Comparison of ENCODE assay signal across 8 cellular contexts in the genomic region with DNA sequence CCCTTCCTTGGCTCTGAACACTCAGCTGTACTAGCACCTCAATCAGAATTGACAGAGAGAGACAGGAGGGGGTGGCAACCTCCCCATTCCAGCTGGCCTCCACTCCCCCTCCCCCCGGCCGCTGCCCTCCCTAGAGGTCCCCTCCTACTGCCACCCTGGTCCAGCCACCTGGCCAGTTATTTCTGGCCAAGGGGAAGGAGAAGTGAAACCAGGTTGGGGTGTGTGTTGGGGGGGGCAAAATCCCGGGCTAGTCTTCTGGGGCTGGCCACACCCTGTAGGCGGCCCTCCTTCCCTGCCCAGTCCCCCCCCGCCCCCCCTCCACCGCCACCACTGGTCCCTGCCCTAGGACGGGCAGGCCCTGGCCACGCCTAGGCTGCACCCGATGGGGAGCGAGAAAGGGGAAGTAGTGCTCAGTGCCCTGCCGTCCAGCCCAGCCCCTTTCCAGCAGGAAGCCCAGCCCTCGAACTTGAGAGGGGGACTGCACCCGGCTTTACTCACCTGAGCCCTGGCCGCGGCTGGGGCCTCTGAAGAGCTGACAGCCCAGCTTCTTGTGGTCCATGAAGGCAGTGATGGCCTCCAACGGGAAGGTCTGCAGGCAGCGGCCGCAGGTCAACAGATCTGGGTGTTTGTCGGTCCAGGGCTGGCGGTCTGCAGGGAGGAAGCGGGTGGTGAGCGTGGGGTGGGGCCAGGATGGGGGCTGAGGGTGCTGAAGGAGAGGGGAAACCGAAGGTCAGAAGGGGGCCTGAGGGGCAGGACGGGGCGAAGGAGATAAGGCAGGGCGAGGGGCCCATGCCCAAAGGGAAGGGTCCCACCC. TPM values are rescaled to one million over a fixed set of nuclear protein-coding genes. Genes with fewer than 3 reads are reported as not detected.
DNase-seq lines count a peak whose midpoint lies in the region; ATAC-seq, FAIRE-seq and TF ChIP-seq lines count a peak whose summit lies in the region.

No MANE protein-coding gene starts in this region.

- H3K27ac ChIP-seq in heart left ventricle (peak overlapping the region in 8 of 12 donors; percentile 5 to 86 (median 38)), pancreas (peak overlapping the region; percentile 28 to 46 (median 32))

- H3K4me1 ChIP-seq in heart left ventricle (peaks cover 6 to 40% (median 23%) of the 10 kb centered on the region in 12 donors), pancreas (peaks cover 0 to 13% (median 9%) of the 10 kb centered on the region in 3 donors)

- H3K36me3 ChIP-seq in heart left ventricle (peaks cover 0 to 25% (median 11%) of the 10 kb centered on the region in 9 donors), pancreas (peaks cover 0 to 4% (median 0%) of the 10 kb centered on the region in 3 donors)

- no peak for FAIRE-seq in pancreas (lab: Jason Lieb, UNC)

- no peaks in the 10 kb centered on the region for H3K27me3 ChIP-seq in heart left ventricle
- no peaks in the 10 kb centered on the region for H3K27me3 ChIP-seq in pancreas

- ATAC-seq in GM19043 (IDR thresholded peaks at IDR 0.05; ENCODE audit: low read depth, unreplicated experiment) (peak; percentile 53), HG03108 (IDR thresholded peaks at IDR 0.05; ENCODE audit: unreplicated experiment) (peak; percentile 56), heart left ventricle (peak; percentile 8 to 72 (median 52)), pancreas (peak; percentile 18 to 66 (median 56))
- ATAC-seq in activated naive CD4-positive, alpha-beta T cell treated with anti-CD3 and anti-CD28 coated beads, Interleukin-2, amount 50 U/mL, for 72 hours: peak; percentile 29 to 72

- H3K4me3 ChIP-seq in heart left ventricle (peak overlapping the region; percentile 16 to 75 (median 48)), pancreas (peak overlapping the region; percentile 16 to 50 (median 26))

- peak overlapping the region; percentile 53 to 73 for H3K27ac Mint-ChIP-seq in activated naive CD4-positive, alpha-beta T cell treated with anti-CD3 and anti-CD28 coated beads, Interleukin-2, amount 50 U/mL, for 72 hours

- intact Hi-C loops in heart left ventricle (cut with DNase I): loop anchor here in 1 of 10 donors (5.0 kb wide), 2 partner anchors 38 to 102 kb away; a partner anchor contains a TSS
- intact Hi-C loops in pancreas (cut with DNase I): no loop called here

- TF ChIP-seq CTCF in heart left ventricle (IDR thresholded peaks at IDR 0.05) (no peak), pancreas (IDR thresholded peaks at IDR 0.05) (no peak)

- H3K36me3 Mint-ChIP-seq in activated naive CD4-positive, alpha-beta T cell treated with anti-CD3 and anti-CD28 coated beads, Interleukin-2, amount 50 U/mL, for 72 hours: peaks cover 5 to 14% of the 10 kb centered on the region in 2 donors

- TF ChIP-seq POLR2A in heart left ventricle (IDR thresholded peaks at IDR 0.05): no peak

- peak; percentile 83 for DNase-seq in CMK (ENCODE audit: low read depth)
- peak; percentile 41 for DNase-seq in NCI-H82 treated with DMSO at 0.1 percent for 48 hours (lab: John Stamatoyannopoulos, UW; ENCODE audit: unreplicated experiment)
- peak; percentile 30 to 74 for DNase-seq in activated naive CD4-positive, alpha-beta T cell treated with anti-CD3 and anti-CD28 coated beads, Interleukin-2, amount 50 U/mL, for 72 hours (ENCODE audit: low spot score in 2 of 2)
- peak; percentile 62 to 88 (median 77) for DNase-seq in heart left ventricle
- DNase-seq in pancreas: peak in 5 of 6 donors; percentile 42 to 84 (median 57)
- DNase-seq in effector CD8-positive, alpha-beta T cell (lab: John Stamatoyannopoulos, UW): no peak

- no peaks in the 10 kb centered on the region for H3K9me3 ChIP-seq in heart left ventricle
- H3K9me3 ChIP-seq in pancreas: no peaks in the 10 kb centered on the region

- 24 to 47% (median 34%) methylated on average over 15 to 26 of the region's 26 CpGs for whole genome bisulfite sequencing in heart left ventricle, 4 donors
- 31 to 33% methylated on average over 25 of the region's 26 CpGs for WGBS in pancreas, 2 donors

- H3K9me3 Mint-ChIP-seq in activated naive CD4-positive, alpha-beta T cell treated with anti-CD3 and anti-CD28 coated beads, Interleukin-2, amount 50 U/mL, for 72 hours: no peaks in the 10 kb centered on the region

RNA-seq across cellular contexts. Expression of a gene that starts 0.9 kb away (rescaled TPM):
- 1 to 10 TPM; 2.3 to 6.7 TPM for total RNA-seq in activated naive CD4-positive, alpha-beta T cell treated with anti-CD3 and anti-CD28 coated beads, Interleukin-2, amount 50 U/mL, for 72 hours
- total RNA-seq in heart left ventricle (1 to 10 TPM in 1 of 9 donors, under 1 TPM in 6, not detected in 2; 0.16 to 1.2 (median 0.36) TPM), pancreas (under 1 TPM; 0.15 to 0.52 (median 0.32) TPM)
- polyA plus RNA-seq in heart left ventricle (under 1 TPM; 0.19 to 0.46 TPM), pancreas (1 to 10 TPM; 2.0 to 2.1 TPM)

RNA-seq across cellular contexts. Expression of a gene that starts 3.6 kb away (rescaled TPM):
- 10 to 100 TPM in 1 of 2 donors, 1 to 10 TPM in 1; 8.3 to 54.3 TPM for total RNA-seq in activated naive CD4-positive, alpha-beta T cell treated with anti-CD3 and anti-CD28 coated beads, Interleukin-2, amount 50 U/mL, for 72 hours
- total RNA-seq in heart left ventricle (10 to 100 TPM; 11.4 to 22.0 (median 17.0) TPM), pancreas (10 to 100 TPM in 1 of 6 donors, 1 to 10 TPM in 5; 3.8 to 11.4 (median 7.7) TPM)
- polyA plus RNA-seq in heart left ventricle (10 to 100 TPM; 25.0 to 40.8 TPM), pancreas (10 to 100 TPM; 16.6 to 26.2 TPM)

RNA-seq across cellular contexts. Expression of a gene that starts 17.6 kb away (rescaled TPM):
- total RNA-seq in activated naive CD4-positive, alpha-beta T cell treated with anti-CD3 and anti-CD28 coated beads, Interleukin-2, amount 50 U/mL, for 72 hours: 10 to 100 TPM; 12.4 to 18.3 TPM
- total RNA-seq in heart left ventricle: 10 to 100 TPM; 16.0 to 33.7 (median 17.1) TPM
- polyA plus RNA-seq in heart left ventricle: 10 to 100 TPM; 24.0 to 27.9 TPM
- total RNA-seq in pancreas: 10 to 100 TPM; 13.0 to 18.7 (median 15.1) TPM
- polyA plus RNA-seq in pancreas: 10 to 100 TPM; 31.7 to 57.4 TPM

RNA-seq across cellular contexts. Expression of a gene that starts 36.6 kb away (rescaled TPM):
- total RNA-seq in activated naive CD4-positive, alpha-beta T cell treated with anti-CD3 and anti-CD28 coated beads, Interleukin-2, amount 50 U/mL, for 72 hours: 100 to 1,000 TPM; 115 to 133 TPM
- total RNA-seq in heart left ventricle (10 to 100 TPM; 26.0 to 68.2 (median 32.4) TPM), pancreas (10 to 100 TPM; 34.8 to 55.0 (median 47.7) TPM)
- polyA plus RNA-seq in heart left ventricle (10 to 100 TPM; 25.8 to 47.5 TPM), pancreas (100 to 1,000 TPM; 213 to 244 TPM)
